10 cellular contexts compared by ENCODE assay signal in genomic region chr20:23595941-23596340, GRCh38. TPM values are rescaled to one million over a fixed set of nuclear protein-coding genes. Genes with fewer than 3 reads are reported as not detected.
"Had no signal": no experiment of that assay in that cellular context is flagged by ENCODE, and none has a peak within 500 bp of the region (broad histone marks: within the 10 kb centered on the region; RNA-seq: fewer than 3 reads in every experiment).

No MANE protein-coding gene starts in this region.

- H3K4me3 ChIP-seq: K562 had no signal

- H3K27ac ChIP-seq: HL-60 had no signal

- FAIRE-seq: HepG2, HTR-8/SVneo, K562 had no signal

- ATAC-seq: HepG2, K562 had no signal

- DNase-seq: IMR-90, KBM-7, KG1 had no signal

RNA-seq across cellular contexts. Expression of gene CST9, which starts 9.8 kb away (rescaled TPM):
- total RNA-seq: HT-29, HT1080, IMR-90, K562 had no signal
- polyA plus RNA-seq: HepG2, IgD-negative memory B cell, IMR-90, K562 had no signal

RNA-seq across cellular contexts. Expression of gene CST9L, which starts 27.7 kb away (rescaled TPM):
- total RNA-seq: HT-29, HT1080, IMR-90, K562 had no signal
- polyA plus RNA-seq: HepG2, IgD-negative memory B cell, IMR-90, K562 had no signal
